Comparison of ENCODE assay signal across 1 cellular context in the genomic region with DNA sequence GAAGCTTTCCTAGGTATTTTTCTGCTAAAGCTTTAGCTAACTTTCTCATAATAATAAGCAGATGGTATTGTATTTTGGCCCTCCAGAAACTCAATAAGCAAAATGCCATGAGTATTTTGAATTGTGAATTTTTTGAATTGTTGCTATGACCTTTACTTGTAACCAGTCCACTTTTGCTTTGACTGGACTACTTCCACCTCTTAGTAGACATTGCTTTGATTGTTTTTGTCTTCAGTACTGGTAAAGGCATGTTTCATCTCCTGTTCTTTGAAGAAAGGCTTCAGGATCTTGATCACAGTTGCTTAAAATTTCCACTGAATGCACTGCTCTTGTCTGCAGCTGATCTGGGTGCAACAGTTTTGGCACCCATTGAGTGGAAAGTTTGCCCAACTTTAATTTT.
TF ChIP-seq lines count a peak whose summit lies in the region.

No MANE protein-coding gene starts in this region.

TF ChIP-seq in IMR-90, 13 proteins besides CTCF, POLR2A, EP300 and RAD21:
- TF ChIP-seq CEBPB (IDR thresholded peaks at IDR 0.05; ENCODE audit: low read depth, low read length): no peak
- no peak for TF ChIP-seq RFX5 (IDR thresholded peaks at IDR 0.05; ENCODE audit: low read depth, low read length)
- no peak for TF ChIP-seq SMC3 (IDR thresholded peaks at IDR 0.05; ENCODE audit: low read depth, low read length)
- no peak for TF ChIP-seq ELK1 (IDR thresholded peaks at IDR 0.05; ENCODE audit: borderline replicate concordance, low read depth, low read length)
- no peak for TF ChIP-seq BHLHE40 (IDR thresholded peaks at IDR 0.05; ENCODE audit: low read depth, low read length)
- no peak for TF ChIP-seq MAZ (IDR thresholded peaks at IDR 0.05; ENCODE audit: borderline replicate concordance, low read depth, low read length)
- TF ChIP-seq RCOR1 (IDR thresholded peaks at IDR 0.05; ENCODE audit: insufficient replicate concordance, low read length): no peak
- TF ChIP-seq CHD1 (IDR thresholded peaks at IDR 0.05; ENCODE audit: low read depth, low read length): no peak
- no peak for TF ChIP-seq MXI1 (IDR thresholded peaks at IDR 0.05; ENCODE audit: borderline replicate concordance, low read depth, low read length)
- TF ChIP-seq FOS (IDR thresholded peaks at IDR 0.05; ENCODE audit: low read depth, low read length): no peak
- TF ChIP-seq NFE2L2 (IDR thresholded peaks at IDR 0.05; ENCODE audit: low read depth, low read length): no peak
- no peak for TF ChIP-seq MAFK (IDR thresholded peaks at IDR 0.05; ENCODE audit: low read depth, low read length)
- TF ChIP-seq USF2 (IDR thresholded peaks at IDR 0.05; ENCODE audit: low read depth, low read length): no peak
